In the genomic region with DNA sequence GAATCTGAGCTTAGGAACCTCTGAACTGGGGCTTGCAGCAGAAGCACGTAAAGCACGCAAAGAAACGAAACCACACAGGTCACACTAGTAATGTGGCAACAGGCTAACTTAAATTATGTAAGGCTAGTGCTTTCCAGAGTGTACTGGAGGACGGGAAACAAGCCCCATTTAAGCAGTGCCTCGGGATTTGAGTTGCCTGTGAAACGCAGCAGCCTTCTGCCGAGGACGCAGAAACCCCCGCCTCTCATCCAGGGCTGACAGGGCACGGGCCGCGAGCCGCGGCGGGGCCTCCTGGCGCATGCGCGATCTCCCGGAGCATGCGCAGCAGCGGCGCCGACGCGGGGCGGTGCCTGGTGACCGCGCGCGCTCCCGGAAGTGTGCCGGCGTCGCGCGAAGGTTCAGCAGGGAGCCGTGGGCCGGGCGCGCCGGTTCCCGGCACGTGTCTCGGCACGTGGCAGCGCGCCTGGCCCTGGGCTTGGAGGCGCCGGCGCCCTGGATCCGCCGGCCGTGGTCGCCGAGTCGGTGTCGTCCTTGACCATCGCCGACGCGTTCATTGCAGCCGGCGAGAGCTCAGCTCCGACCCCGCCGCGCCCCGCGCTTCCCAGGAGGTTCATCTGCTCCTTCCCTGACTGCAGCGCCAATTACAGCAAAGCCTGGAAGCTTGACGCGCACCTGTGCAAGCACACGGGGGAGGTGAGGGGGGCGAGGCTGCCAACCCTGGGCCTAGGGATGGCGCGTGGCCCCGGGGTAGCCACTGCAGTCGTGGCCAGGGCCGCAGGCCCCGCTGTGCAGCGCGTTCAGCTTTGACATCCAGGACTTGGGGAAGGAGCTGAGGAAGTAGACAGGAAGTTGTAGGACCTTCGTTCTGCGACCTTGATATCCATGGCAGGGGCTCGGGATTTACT, we compare ENCODE assay signal across 8 cellular contexts.
DNase-seq lines count a peak whose midpoint lies in the region; ATAC-seq and TF ChIP-seq lines count a peak whose summit lies in the region.

A gene (plus strand): TSS at position 374 of the 905 bp plus-strand sequence.

- no peak for TF ChIP-seq CTCF in AG09309 (IDR thresholded peaks at IDR 0.05; ENCODE audit: control insufficient read depth, insufficient read depth, low read depth, low read length, missing control alignments)
- TF ChIP-seq CTCF in choroid plexus epithelial cell (conservative IDR thresholded peaks at IDR 0.05; ENCODE audit: low read depth, low read length), result no peak

- peak within 1 kb of the TSS; percentile 79 for H3K4me3 ChIP-seq in AG09309 (ENCODE audit: control insufficient read depth, low read depth, low read length)
- peak within 1 kb of the TSS; percentile 79 for H3K4me3 ChIP-seq in choroid plexus epithelial cell (ENCODE audit: low read depth, low read length)

- DNase-seq in AG09309 (ENCODE audit: low read depth), result peak; percentile 49
- DNase-seq in NCI-H510A treated with DMSO at 0.1 percent for 48 hours (lab: John Stamatoyannopoulos, UW), result peak; percentile 59
- peak; percentile 83 to 84 for DNase-seq in activated CD4-positive, alpha-beta T cell treated with anti-CD3 and anti-CD28 coated beads for 4 hours
- DNase-seq in choroid plexus epithelial cell (ENCODE audit: low read depth), result peak; percentile 87
- DNase-seq in kidney tubule cell (ENCODE audit: low spot score), result peak; percentile 87
- peak; percentile 74 to 83 for DNase-seq in stimulated activated CD4-positive, alpha-beta T cell treated with anti-CD3 and anti-CD28 coated beads, Interleukin-1b, Interleukin-23, amount 100 ng/mL, for 1 hour (ENCODE audit: low read depth in 2 of 2)

- ATAC-seq in GM19025 (IDR thresholded peaks at IDR 0.05; ENCODE audit: low read depth, unreplicated experiment), result peak; percentile 63
- ATAC-seq in HG03280 (IDR thresholded peaks at IDR 0.05; ENCODE audit: unreplicated experiment), result peak; percentile 78

Comparison
In these comparisons a context has a peak if more than half of its experiments do, and no peak if none do; other contexts are left out.
1. Peak in every context shown above with its lines: DNase-seq, ATAC-seq and H3K4me3 ChIP-seq.